8 cellular contexts compared by ENCODE assay signal in genomic region chr12:103929909-103930786, GRCh38. TPM values are rescaled to one million over a fixed set of nuclear protein-coding genes. Genes with fewer than 3 reads are reported as not detected.
DNase-seq lines count a peak whose midpoint lies in the region; ATAC-seq, FAIRE-seq and TF ChIP-seq lines count a peak whose summit lies in the region.

TSS of gene HSP90B1 (plus strand) at chr12:103930410. CDS start at chr12:103930516, 106 bp downstream.

- no peaks in the 10 kb centered on the region for H3K27me3 Mint-ChIP-seq in activated CD4-positive, alpha-beta memory T cell treated with anti-CD3 and anti-CD28 coated beads for 36 hours

- under 1% methylated on average over 44 of the region's 67 CpGs for WGBS in HepG2 (ENCODE audit: low lambda C conversion rate)

- no peak for TF ChIP-seq CTCF in HepG2 (CRISPR knock-in tag; IDR thresholded peaks at IDR 0.05)

- H3K27me3 ChIP-seq in HepG2 (ENCODE audit: control insufficient read depth in 1 of 2, insufficient read depth in 2 of 2, low read length in 2 of 2): no peaks in the 10 kb centered on the region; a peak in 1 of 5 replicates

- peaks cover 44% of the 10 kb centered on the region for H3K4me1 ChIP-seq in HepG2 (ENCODE audit: insufficient read depth, low read length)

- CTCF ChIA-PET in activated CD4-positive, alpha-beta memory T cell treated with anti-CD3 and anti-CD28 coated beads for 36 hours (lab: Charles Lee): interaction anchor here (1.0 to 1.3 kb wide), 4 partner anchors 28 to 179 kb away, joined by 3 to 4 read pairs (median 3); partner anchors contain the start of gene TDG
- CTCF ChIA-PET in HepG2 (lab: Yijun Ruan, JAX; ENCODE audit: low intra/inter-chr PET ratio, low total read pairs): no interaction called here

- H3K9me3 ChIP-seq in HepG2 (ENCODE audit: low read length): no peaks in the 10 kb centered on the region

- peak; percentile 54 for ATAC-seq in GM19438 (IDR thresholded peaks at IDR 0.05; ENCODE audit: low read depth, unreplicated experiment)
- peak; percentile 38 for ATAC-seq in HG03575 (IDR thresholded peaks at IDR 0.05; ENCODE audit: extremely low read depth, insufficient number of reproducible peaks, low FRiP score, unreplicated experiment)
- peak; percentile 87 for ATAC-seq in HepG2

- POLR2A ChIA-PET in activated CD4-positive, alpha-beta memory T cell treated with anti-CD3 and anti-CD28 coated beads for 36 hours (lab: Charles Lee): interaction anchor here (0.7 to 4.2 kb wide), 16 partner anchors 10 to 358 kb away, joined by 3 to 49 read pairs (median 6); partner anchors contain the start of genes HCFC2, NFYB and TDG
- POLR2A ChIA-PET in HepG2 (lab: Yijun Ruan, JAX): interaction anchor here (0.6 to 2.1 kb wide), 18 partner anchors 10 to 356 kb away, joined by 3 to 60 read pairs (median 6); partner anchors contain the start of genes HCFC2, NFYB, NT5DC3 and TDG

- TF ChIP-seq POLR2A in HepG2 (IDR thresholded peaks at IDR 0.05; ENCODE audit: insufficient read depth in 1 of 2, low read depth in 2 of 2, low read length in 2 of 2): peak; percentile 95 to 99

- H3K4me2 ChIP-seq in HepG2 (ENCODE audit: low read depth, low read length): peak within 1 kb of the TSS; percentile 87

- 0 out of 2 replicates have a peak, but pooled peaks have one; percentile 14 for TF ChIP-seq RAD21 in HepG2 (CRISPR knock-in tag; IDR thresholded peaks at IDR 0.05)

- in situ Hi-C loops in HepG2 (cut with HindIII; ENCODE audit: extremely low pct_ligation_motif_present, low pct_unique_long_range_greater_than_20kb): no loop called here

- peak; percentile 100 for DNase-seq in CD1c-positive myeloid dendritic cell (ENCODE audit: extremely low spot score)
- DNase-seq in NCI-H82 treated with DMSO at 0.1 percent for 48 hours (lab: John Stamatoyannopoulos, UW; ENCODE audit: unreplicated experiment): peak; percentile 99
- peak; percentile 100 for DNase-seq in activated CD4-positive, alpha-beta memory T cell treated with anti-CD3 and anti-CD28 coated beads for 36 hours
- peak; percentile 100 for DNase-seq in dermis microvascular lymphatic vessel endothelial cell (ENCODE audit: low read depth in 2 of 2)
- peak; percentile 100 for DNase-seq in HepG2 (ENCODE audit: low spot score)
- peak; percentile 99 for DNase-seq in stimulated activated CD4-positive, alpha-beta T cell treated with anti-CD3 and anti-CD28 coated beads, Interleukin-4, amount 100 ng/mL, for 1 hour

- H3K27ac Mint-ChIP-seq in activated CD4-positive, alpha-beta memory T cell treated with anti-CD3 and anti-CD28 coated beads for 36 hours: peak within 1 kb of the TSS; percentile 97

- H3K27ac ChIP-seq in HepG2 (ENCODE audit: extremely low read length, insufficient read depth, low read length): peak within 1 kb of the TSS; percentile 90

- peak; percentile 86 for FAIRE-seq in HepG2 (lab: Jason Lieb, UNC)

- TF ChIP-seq EP300 in HepG2 (IDR thresholded peaks at IDR 0.05; ENCODE audit: low read depth in 2 of 2, low read length in 2 of 2) (peak in 1 of 2 experiments; percentile 7; a peak in 1 of 4 replicates), HepG2 (CRISPR knock-in tag; IDR thresholded peaks at IDR 0.05; ENCODE audit: borderline replicate concordance) (no peak)

- peaks cover 43% of the 10 kb centered on the region for H3K79me2 ChIP-seq in HepG2 (ENCODE audit: insufficient read depth, low read length)

- H3K4me3 ChIP-seq in HepG2 (replicated peaks in 1 of 3; ENCODE audit: insufficient read depth in 1 of 3, low read depth in 2 of 3, low read length in 3 of 3): peak within 1 kb of the TSS; percentile 84 to 87 (median 85)

- H3K9ac ChIP-seq in HepG2 (ENCODE audit: insufficient read depth, low read depth, low read length): peak within 1 kb of the TSS; percentile 93

- H3K36me3 Mint-ChIP-seq in activated CD4-positive, alpha-beta memory T cell treated with anti-CD3 and anti-CD28 coated beads for 36 hours: peaks cover 51% of the 10 kb centered on the region

- intact Hi-C loops in activated CD4-positive, alpha-beta memory T cell treated with anti-CD3 and anti-CD28 coated beads for 36 hours (cut with micrococcal nuclease): loop anchor here (1.0 to 10.0 kb wide), 11 partner anchors 22 to 1177 kb away; partner anchors contain the start of genes HCFC2, NFYB, NT5DC3 and TDG
- intact Hi-C loops in HepG2 (cut with micrococcal nuclease; ENCODE audit: unreplicated experiment): loop anchor here (1.0 to 10.0 kb wide), 5 partner anchors 27 to 155 kb away; partner anchors contain the start of genes NT5DC3 and TDG

- H4K20me1 ChIP-seq in HepG2 (ENCODE audit: insufficient read depth, low read length): peaks cover 26% of the 10 kb centered on the region

- peak within 1 kb of the TSS; percentile 97 for H2AFZ ChIP-seq in HepG2 (ENCODE audit: low read length)

- no peaks in the 10 kb centered on the region for H3K9me3 Mint-ChIP-seq in activated CD4-positive, alpha-beta memory T cell treated with anti-CD3 and anti-CD28 coated beads for 36 hours

- peaks cover 6 to 29% of the 10 kb centered on the region in 2 experiments for H3K36me3 ChIP-seq in HepG2 (replicated peaks in 1 of 2; ENCODE audit: control insufficient read depth in 1 of 2, insufficient read depth in 2 of 2, low read length in 2 of 2)

- peaks cover 60% of the 10 kb centered on the region for H3K4me1 Mint-ChIP-seq in activated CD4-positive, alpha-beta memory T cell treated with anti-CD3 and anti-CD28 coated beads for 36 hours (ENCODE audit: low read depth)

- peak within 1 kb of the TSS; percentile 86 for H3K4me3 Mint-ChIP-seq in activated CD4-positive, alpha-beta memory T cell treated with anti-CD3 and anti-CD28 coated beads for 36 hours

- BruUV-seq in HepG2 (replicated peaks; lab: Mats Ljungman, UMichigan): no TSS peak

TF ChIP-seq in HepG2, 621 proteins besides CTCF, POLR2A, EP300 and RAD21 (continues in another document):
- TF ChIP-seq MYNN (CRISPR knock-in tag; IDR thresholded peaks at IDR 0.05; ENCODE audit: low read depth): no peak
- TF ChIP-seq ATF7 (IDR thresholded peaks at IDR 0.05): no peak
- TF ChIP-seq ATF7 (CRISPR knock-in tag; IDR thresholded peaks at IDR 0.05): peak; percentile 69; the same call in 1 of the 2 replicates
- no peak for TF ChIP-seq ZNF207 (IDR thresholded peaks at IDR 0.05; ENCODE audit: borderline replicate concordance)
- 0 out of 2 replicates have a peak, but pooled peaks have one; percentile 55 for TF ChIP-seq ZNF160 (CRISPR knock-in tag; IDR thresholded peaks at IDR 0.05)
- TF ChIP-seq THRA (CRISPR knock-in tag; IDR thresholded peaks at IDR 0.05; ENCODE audit: borderline replicate concordance): peak; percentile 34; the same call in 1 of the 2 replicates
- peak; percentile 56 to 64; a peak in 2 of 4 replicates for TF ChIP-seq HMGXB4 (CRISPR knock-in tag; IDR thresholded peaks at IDR 0.05; ENCODE audit: borderline replicate concordance in 1 of 2, low read depth in 1 of 2)
- TF ChIP-seq IRF2 (CRISPR knock-in tag; IDR thresholded peaks at IDR 0.05): peak; percentile 41; the same call in 1 of the 2 replicates

RNA-seq across cellular contexts. Expression of gene HSP90B1, which starts in this region (rescaled TPM):
- total RNA-seq in activated CD4-positive, alpha-beta memory T cell treated with anti-CD3 and anti-CD28 coated beads for 36 hours: 100 to 1,000 TPM; 452 to 453 TPM
- total RNA-seq in dermis microvascular lymphatic vessel endothelial cell (503 and 636 TPM in 2 replicates), HepG2 (2016; rRNA removed; fragmentation: Illumina TruSeq; extraction: Trizol) (496 and 954 TPM in 2 replicates)
- total RNA-seq in HepG2 (2016; cell fraction: cytosol; rRNA removed; fragmentation: Illumina TruSeq; extraction: Trizol; ENCODE audit: low read depth): 47.0 and 69.8 TPM in 2 replicates
- total RNA-seq in HepG2 (2016; cell fraction: insoluble cytoplasmic fraction; rRNA removed; fragmentation: Illumina TruSeq; extraction: Trizol): 468 and 962 TPM in 2 replicates
- total RNA-seq in HepG2 (2016; cell fraction: membrane; rRNA removed; fragmentation: Illumina TruSeq; extraction: Trizol): 69.5 and 84.4 TPM in 2 replicates
- total RNA-seq in HepG2 (2016; cell fraction: nucleus; rRNA removed; fragmentation: Illumina TruSeq; extraction: Trizol): 1,047 and 1,178 TPM in 2 replicates
- polyA plus RNA-seq in HepG2 (2011; rRNA removed): 621 and 800 TPM in 2 replicates
- 280 and 440 TPM in 2 replicates for polyA plus RNA-seq in HepG2 (2011; cell fraction: cytosol; rRNA removed)
- 376 and 536 TPM in 2 replicates for polyA plus RNA-seq in HepG2 (2011; cell fraction: nucleus; rRNA removed)
- polyA plus RNA-seq in HepG2 (2012): 1,055 and 1,205 TPM in 2 replicates
- 44.1 and 50.8 TPM in 2 replicates for polyA plus RNA-seq in HepG2 (2016; cell fraction: cytosol; fragmentation: Illumina TruSeq; extraction: Trizol; ENCODE audit: low read depth)
- polyA plus RNA-seq in HepG2 (2016; cell fraction: insoluble cytoplasmic fraction; fragmentation: Illumina TruSeq; extraction: Trizol; ENCODE audit: low read depth): 498 and 522 TPM in 2 replicates
- 50.1 and 59.6 TPM in 2 replicates for polyA plus RNA-seq in HepG2 (2016; cell fraction: membrane; fragmentation: Illumina TruSeq; extraction: Trizol; ENCODE audit: low read depth)
- polyA plus RNA-seq in HepG2 (2016; cell fraction: nucleus; fragmentation: Illumina TruSeq; extraction: Trizol; ENCODE audit: insufficient read depth, low read depth): 1,450 and 1,620 TPM in 2 replicates
- 80.4 and 149 TPM in 2 replicates for polyA minus RNA-seq in HepG2 (2011; rRNA and poly(A)+ RNA removed; ENCODE audit: low replicate concordance)
- polyA minus RNA-seq in HepG2 (2011; cell fraction: cytosol; rRNA and poly(A)+ RNA removed): 307 and 357 TPM in 2 replicates
- polyA minus RNA-seq in HepG2 (2011; cell fraction: nucleus; rRNA and poly(A)+ RNA removed): 422 and 476 TPM in 2 replicates

Comparison
In these comparisons a context has a peak if more than half of its experiments do, and no peak if none do; other contexts are left out.
1. Peak in every context shown above with its lines: DNase-seq, ATAC-seq, H3K4me3 ChIP-seq and H3K27ac ChIP-seq.